ENCODE assay signal across 23 cellular contexts in genomic region chr18:666628-667027, GRCh38.
"Had no signal": no experiment of that assay in that cellular context is flagged by ENCODE, and none has a peak within 500 bp of the region (broad histone marks: within the 10 kb centered on the region; RNA-seq: fewer than 3 reads in every experiment).

No MANE protein-coding gene starts in this region.

- H3K4me3 ChIP-seq: adrenal gland, SK-N-MC had no signal

- H3K9me3 Mint-ChIP-seq: activated T-cell treated with anti-CD3 and anti-CD28 coated beads, Interleukin-2, amount 50 U/mL, for 4 hours had no signal

- H3K4me3 Mint-ChIP-seq: activated CD4-positive, alpha-beta T cell treated with anti-CD3 and anti-CD28 coated beads, Interleukin-2, amount 10 ng/mL, durations not matched to agents 7 days and 5 days; activated naive CD4-positive, alpha-beta T cell treated with anti-CD3 and anti-CD28 coated beads for 36 hours; activated naive CD8-positive, alpha-beta T cell; activated T-cell treated with anti-CD3 and anti-CD28 coated beads, Interleukin-2, amount 50 U/mL, for 4 hours; T-cell; WTC11 had no signal

- ATAC-seq: activated T-cell treated with anti-CD3 and anti-CD28 coated beads, Interleukin-2, amount 50 U/mL, for 4 hours; Panc1; Right ventricle myocardium inferior; T-cell had no signal

- DNase-seq: activated CD4-positive, alpha-beta T cell treated with anti-CD3 and anti-CD28 coated beads, Interleukin-2, amount 10 ng/mL, durations not matched to agents 7 days and 5 days; activated CD4-positive, CD25-positive, alpha-beta regulatory T cell treated with anti-CD3 and anti-CD28 coated beads, Interleukin-2, amount 50 U/mL, for 72 hours; activated gamma-delta T cell; activated naive CD4-positive, alpha-beta T cell treated with anti-CD3 and anti-CD28 coated beads for 36 hours; activated T-cell treated with anti-CD3 and anti-CD28 coated beads, Interleukin-2, amount 50 U/mL, for 4 hours; adrenal gland; anterior cingulate cortex; cerebellar nuclear complex; MM.1S; NCI-H1105; NCI-H1436; NCI-H1694 treated with DMSO at 0.1 percent for 48 hours; NCI-H2081; NCI-H510A treated with DMSO at 0.1 percent for 48 hours; NCI-H69; NK-92 treated with Interleukin-12 subunit alpha and Interleukin-12 subunit beta, amount 100 ng/mL, for 24 hours; T-cell; T-helper 9 cell had no signal

- H3K9me3 ChIP-seq: adrenal gland had no signal

- H3K27ac Mint-ChIP-seq: activated CD4-positive, alpha-beta T cell treated with anti-CD3 and anti-CD28 coated beads, Interleukin-2, amount 10 ng/mL, durations not matched to agents 7 days and 5 days; activated naive CD4-positive, alpha-beta T cell treated with anti-CD3 and anti-CD28 coated beads for 36 hours; activated naive CD8-positive, alpha-beta T cell; T-cell; WTC11 had no signal

- H3K4me1 ChIP-seq: adrenal gland had no signal

- H3K27me3 Mint-ChIP-seq: activated CD4-positive, alpha-beta T cell treated with anti-CD3 and anti-CD28 coated beads, Interleukin-2, amount 10 ng/mL, durations not matched to agents 7 days and 5 days; activated naive CD8-positive, alpha-beta T cell; T-cell had no signal

- H3K27ac ChIP-seq: adrenal gland, SK-N-MC had no signal

- H3K27me3 ChIP-seq: adrenal gland had no signal

- H3K4me1 Mint-ChIP-seq: T-cell, WTC11 had no signal
